ENCODE assay signal across 8 cellular contexts in genomic region chr17:68182940-68183551, GRCh38.
A peak's percentile ranks its signal among the peaks of the same experiment; 100 is the strongest.
DNase-seq lines count a peak whose midpoint lies in the region; ATAC-seq and TF ChIP-seq lines count a peak whose summit lies in the region.
"Had no signal": no experiment of that assay in that cellular context is flagged by ENCODE, and none has a peak within 500 bp of the region (broad histone marks: within the 10 kb centered on the region; RNA-seq: fewer than 3 reads in every experiment).

No MANE protein-coding gene starts in this region.

- peak; percentile 39 for ATAC-seq in GM21529 (IDR thresholded peaks at IDR 0.05; ENCODE audit: unreplicated experiment)
- peak; percentile 68 to 84 (median 72) for ATAC-seq in T-cell (replicated peaks in 1 of 4)
- ATAC-seq in stimulated activated naive CD8-positive, alpha-beta T cell treated with anti-CD3 and anti-CD28 coated beads, Interleukin-15, Interleukin-2, amounts not matched to agents 100 U/mL and 50 U/mL, for 24 hours, result peak; percentile 45

- H3K9me2 ChIP-seq in MM.1S (replicated peaks; ENCODE audit: insufficient read depth, low read length), result no peaks in the 10 kb centered on the region

- no peaks in the 10 kb centered on the region for H3K4me1 ChIP-seq in HAP-1
- peaks cover 13% of the 10 kb centered on the region; the same call in 1 of the 2 replicates for H3K4me1 ChIP-seq in MM.1S (ENCODE audit: low read length)

- peak overlapping the region; percentile 86 to 94 (median 91) for H3K4me3 Mint-ChIP-seq in T-cell
- H3K4me3 Mint-ChIP-seq in MCF 10A (ENCODE audit: unreplicated experiment), result no peak overlapping the region

- no peaks in the 10 kb centered on the region for H3K27me3 ChIP-seq in HAP-1 (ENCODE audit: low read depth)
- H3K27me3 ChIP-seq in MM.1S (replicated peaks; ENCODE audit: insufficient read depth, low read length), result no peaks in the 10 kb centered on the region

- H4K20me1 ChIP-seq in MM.1S (ENCODE audit: insufficient read depth, low read length), result no peaks in the 10 kb centered on the region

- H3K36me3 ChIP-seq in HAP-1 (replicated peaks) (no peaks in the 10 kb centered on the region), MM.1S (replicated peaks; ENCODE audit: insufficient read depth, low read length) (no peaks in the 10 kb centered on the region)

- no peaks in the 10 kb centered on the region for H3K79me2 ChIP-seq in MM.1S (ENCODE audit: low read length)

- no peaks in the 10 kb centered on the region for H3K9me3 ChIP-seq in HAP-1
- H3K9me3 ChIP-seq in MM.1S (replicated peaks; ENCODE audit: insufficient read depth, low read length), result no peaks in the 10 kb centered on the region

- CTCF ChIA-PET in T-cell (lab: Charles Lee), result interaction anchor here (0.6 to 4.6 kb wide), 17 partner anchors 10 to 332 kb away, joined by 3 to 45 read pairs (median 4); partner anchors contain the start of gene AMZ2 (in 1 of the 2)
- CTCF ChIA-PET in MCF 10A (lab: Yijun Ruan, JAX), result interaction anchor here (0.6 to 2.2 kb wide), 3 partner anchors 10 to 607 kb away, joined by 3 to 8 read pairs (median 5); no protein-coding TSS in a partner anchor

- TF ChIP-seq CTCF in MCF 10A (IDR thresholded peaks at IDR 0.05; ENCODE audit: unreplicated experiment) (no peak), MM.1S (IDR thresholded peaks at IDR 0.05; ENCODE audit: low read length) (no peak)

- no peak overlapping the region for H2AFZ ChIP-seq in MM.1S (ENCODE audit: low read length)

- H3K4me2 ChIP-seq in MM.1S (ENCODE audit: low read depth, low read length), result no peak overlapping the region

- H3K27me3 Mint-ChIP-seq in T-cell (no peaks in the 10 kb centered on the region), MCF 10A (ENCODE audit: insufficient read depth, unreplicated experiment) (no peaks in the 10 kb centered on the region)

- intact Hi-C loops in MCF 10A (cut with micrococcal nuclease), result no loop called here

- POLR2A ChIA-PET in T-cell (lab: Charles Lee) (interaction anchor here (0.6 to 0.7 kb wide), 4 partner anchors 17 to 258 kb away, joined by 3 to 6 read pairs (median 4); no protein-coding TSS in a partner anchor), MCF 10A (lab: Yijun Ruan, JAX) (interaction anchor here (1.2 kb wide), 1 partner anchor 163 kb away, joined by 3 read pairs; no protein-coding TSS in a partner anchor)

- H3F3A ChIP-seq in MM.1S (ENCODE audit: insufficient read depth, low read length), result peaks cover 4% of the 10 kb centered on the region; the same call in 1 of the 2 replicates

- DNase-seq in T-cell (peak in 33 of 34 experiments; percentile 56 to 79 (median 67)), MCF 10A (ENCODE audit: unreplicated experiment) (peak; percentile 62), HAP-1 (ENCODE audit: low spot score in 2 of 2) (no peak), MM.1S (no peak), NCI-H1105 (lab: John Stamatoyannopoulos, UW) (no peak)
- DNase-seq in stimulated activated naive CD8-positive, alpha-beta T cell treated with anti-CD3 and anti-CD28 coated beads, Interleukin-15, Interleukin-2, amounts not matched to agents 100 U/mL and 50 U/mL, for 24 hours, result peak; percentile 57

- H3K9me3 Mint-ChIP-seq in T-cell (peaks cover 0 to 4% (median 0%) of the 10 kb centered on the region in 3 donors), MCF 10A (ENCODE audit: unreplicated experiment) (no peaks in the 10 kb centered on the region)

- in situ Hi-C loops in HAP-1 (cut with MboI; ENCODE audit: low sequenced_read_pairs), result no loop called here

- no peak overlapping the region for H3K27ac ChIP-seq in MM.1S (ENCODE audit: low read length)
- H3K27ac ChIP-seq: HL-60 had no signal

- H3K36me3 Mint-ChIP-seq in T-cell (no peaks in the 10 kb centered on the region), MCF 10A (ENCODE audit: insufficient read depth, unreplicated experiment) (no peaks in the 10 kb centered on the region)

- H3K4me1 Mint-ChIP-seq in T-cell (peaks cover 54 to 75% (median 61%) of the 10 kb centered on the region in 3 donors), MCF 10A (ENCODE audit: insufficient read depth, unreplicated experiment) (peaks cover 7% of the 10 kb centered on the region)

- BruUV-seq in MCF 10A (replicated peaks; lab: Mats Ljungman, UMichigan), result no TSS peak

- peak overlapping the region; percentile 84 to 95 for H3K27ac Mint-ChIP-seq in T-cell
- no peak overlapping the region for H3K27ac Mint-ChIP-seq in MCF 10A (ENCODE audit: low read depth, unreplicated experiment)

- no peak overlapping the region for H3K9ac ChIP-seq in MM.1S (ENCODE audit: low read length)

- H3K4me3 ChIP-seq in HAP-1 (no peak overlapping the region), MM.1S (ENCODE audit: low read length) (no peak overlapping the region)

Comparison
In these comparisons a context has a peak if more than half of its experiments do, and no peak if none do; other contexts are left out.
1. DNase-seq: peak in T-cell (33 of 34), MCF 10A (single experiment) and stimulated activated naive CD8-positive, alpha-beta T cell treated with anti-CD3 and anti-CD28 coated beads, Interleukin-15, Interleukin-2, amounts not matched to agents 100 U/mL and 50 U/mL, for 24 hours (single experiment); none in HAP-1 (0 of 2), MM.1S (single experiment) and NCI-H1105 (single experiment).
2. Peak in every context shown above with its lines, with median percentiles within 50 percentile points of each other: ATAC-seq.